ENCODE assay signal across 19 cellular contexts in the genomic region with DNA sequence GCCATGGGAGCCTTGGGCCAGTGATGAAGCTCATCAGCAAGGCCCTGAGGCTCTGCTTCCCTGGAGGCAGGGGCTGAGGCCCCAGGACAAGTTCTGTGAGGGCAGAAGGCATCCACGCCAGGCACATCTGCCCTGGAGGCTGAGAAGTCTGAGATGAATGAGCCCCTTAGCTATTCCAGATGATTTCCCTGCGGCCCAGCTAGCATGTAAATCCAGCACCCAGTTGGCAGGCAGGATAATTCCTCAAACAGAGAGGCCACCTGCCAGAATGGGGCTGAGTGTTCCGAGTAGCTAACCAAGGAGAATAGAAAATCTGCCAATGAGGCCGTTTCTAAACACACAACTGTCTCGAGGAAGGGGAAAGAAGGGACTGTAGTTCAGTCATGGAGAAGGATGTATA.
DNase-seq lines count a peak whose midpoint lies in the region; TF ChIP-seq lines count a peak whose summit lies in the region.
"Had no signal": no experiment of that assay in that cellular context is flagged by ENCODE, and none has a peak within 500 bp of the region (broad histone marks: within the 10 kb centered on the region; RNA-seq: fewer than 3 reads in every experiment).

No MANE protein-coding gene starts in this region.

- no CpG with 5 or more reads among the region's 5 CpGs for WGBS in H9 (ENCODE audit: extremely low coverage, insufficient read length, low lambda C conversion rate)

- H3K4me3 Mint-ChIP-seq in H9: no peak overlapping the region
- H3K4me3 Mint-ChIP-seq: activated CD8-positive, alpha-beta memory T cell treated with anti-CD3 and anti-CD28 coated beads, Interleukin-2, amount 10 ng/mL, durations not matched to agents 7 days and 5 days; stimulated activated naive CD8-positive, alpha-beta T cell treated with anti-CD3 and anti-CD28 coated beads, Interleukin-15, Interleukin-2, amounts not matched to agents 100 ng/mL and 50 ng/mL, for 24 hours had no signal

- no peak overlapping the region for H2AFZ ChIP-seq in H9 (ENCODE audit: low read length)
- H2AFZ ChIP-seq in osteoblast (ENCODE audit: low read length): peak overlapping the region; percentile 8

- H2BK20ac ChIP-seq in H9 (ENCODE audit: low read depth, low read length, poor library complexity, severe bottlenecking): no peak overlapping the region

- peaks cover 0 to 8% of the 10 kb centered on the region in 2 experiments; a peak in 3 of 4 replicates for H3K4me1 Mint-ChIP-seq in H9
- H3K4me1 Mint-ChIP-seq: activated CD8-positive, alpha-beta memory T cell treated with anti-CD3 and anti-CD28 coated beads, Interleukin-2, amount 10 ng/mL, durations not matched to agents 7 days and 5 days had no signal

- H2BK120ac ChIP-seq in H9 (ENCODE audit: low read depth, low read length, poor library complexity, severe bottlenecking): no peak overlapping the region

- H3K36me3 ChIP-seq in SJCRH30 (no peaks in the 10 kb centered on the region), osteoblast (ENCODE audit: insufficient read depth, low read length) (no peaks in the 10 kb centered on the region)
- H3K36me3 ChIP-seq: cardiac muscle cell, pancreas, upper lobe of left lung had no signal

- H3K4ac ChIP-seq in H9 (ENCODE audit: low read depth, low read length): no peak overlapping the region

- H3K4me2 ChIP-seq in H9 (ENCODE audit: insufficient read depth, insufficient read length, low read length) (no peak overlapping the region), osteoblast (ENCODE audit: insufficient read depth, low read length) (no peak overlapping the region)

- H3K27ac Mint-ChIP-seq in H9: no peak overlapping the region
- H3K27ac Mint-ChIP-seq: activated CD8-positive, alpha-beta memory T cell treated with anti-CD3 and anti-CD28 coated beads, Interleukin-2, amount 10 ng/mL, durations not matched to agents 7 days and 5 days; activated T-helper 2 cell treated with anti-CD3 and anti-CD28 coated beads, Interferon-gamma antibody, Interleukin-2, Interleukin-4, amounts not matched to agents 10 μg/mL and 5 μg/mL and 100 μg/mL, durations not matched to agents 14 hours and 24 hours and 36 hours; stimulated activated naive CD8-positive, alpha-beta T cell treated with anti-CD3 and anti-CD28 coated beads, Interleukin-15, Interleukin-2, amounts not matched to agents 100 ng/mL and 50 ng/mL, for 24 hours had no signal

- H3K36me3 Mint-ChIP-seq in H9 (ENCODE audit: insufficient read depth in 1 of 3, low read depth in 3 of 3): no peaks in the 10 kb centered on the region
- H3K36me3 Mint-ChIP-seq: activated CD8-positive, alpha-beta memory T cell treated with anti-CD3 and anti-CD28 coated beads, Interleukin-2, amount 10 ng/mL, durations not matched to agents 7 days and 5 days had no signal

- H2BK15ac ChIP-seq in H9 (ENCODE audit: low read depth, low read length): no peak overlapping the region

- DNase-seq in H9 (peak; percentile 12), SJCRH30 (peak; percentile 13 to 50), globus pallidus (ENCODE audit: low spot score) (peak; percentile 43), osteoblast (ENCODE audit: insufficient read length, low spot score, missing footprints) (no peak), NOMO-1 (lab: John Stamatoyannopoulos, UW; ENCODE audit: unreplicated experiment in 2 of 2) (no peak), NCI-H510A (lab: John Stamatoyannopoulos, UW) (no peak), DMS53 treated with DMSO at 0.1 percent for 48 hours (lab: John Stamatoyannopoulos, UW; ENCODE audit: unreplicated experiment) (no peak), DMS153 treated with DMSO at 0.1 percent for 48 hours (lab: John Stamatoyannopoulos, UW; ENCODE audit: unreplicated experiment) (no peak)
- DNase-seq: activated CD8-positive, alpha-beta memory T cell treated with anti-CD3 and anti-CD28 coated beads, Interleukin-2, amount 10 ng/mL, durations not matched to agents 7 days and 5 days; left ventricle myocardium superior; NCI-H1417 treated with DMSO at 0.1 percent for 48 hours; pancreas; stimulated activated CD4-positive, alpha-beta T cell treated with anti-CD3 and anti-CD28 coated beads, Interleukin-2, amount 100 ng/mL, for 24 hours; SW 1271 had no signal

- no peak overlapping the region for H2BK12ac ChIP-seq in H9 (ENCODE audit: insufficient read length, low read depth, low read length)

- H4K20me1 ChIP-seq in H9 (ENCODE audit: control insufficient read depth, insufficient read depth, insufficient read length): no peaks in the 10 kb centered on the region
- no peaks in the 10 kb centered on the region for H4K20me1 ChIP-seq in osteoblast (ENCODE audit: insufficient read depth, low read length)

- no peak for TF ChIP-seq CTCF in H9 (conservative IDR thresholded peaks at IDR 0.05)
- no peak for TF ChIP-seq CTCF in osteoblast (IDR thresholded peaks at IDR 0.05; ENCODE audit: extremely low read depth, low read depth, low read length)

- H2BK5ac ChIP-seq in H9 (ENCODE audit: insufficient read length, low read length): no peak overlapping the region

- no peak overlapping the region for H4K5ac ChIP-seq in H9 (ENCODE audit: insufficient read length, low read depth, low read length)

- no peaks in the 10 kb centered on the region for H3K79me2 ChIP-seq in H9 (ENCODE audit: insufficient read depth, low read length)
- H3K79me2 ChIP-seq in osteoblast (ENCODE audit: insufficient read depth, low read length): no peaks in the 10 kb centered on the region

- H3K9me3 Mint-ChIP-seq in H9: no peaks in the 10 kb centered on the region
- H3K9me3 Mint-ChIP-seq: activated T-helper 2 cell treated with anti-CD3 and anti-CD28 coated beads, Interferon-gamma antibody, Interleukin-2, Interleukin-4, amounts not matched to agents 10 μg/mL and 5 μg/mL and 100 μg/mL, durations not matched to agents 14 hours and 24 hours and 36 hours; stimulated activated naive CD8-positive, alpha-beta T cell treated with anti-CD3 and anti-CD28 coated beads, Interleukin-15, Interleukin-2, amounts not matched to agents 100 ng/mL and 50 ng/mL, for 24 hours had no signal

- H2AK5ac ChIP-seq in H9 (ENCODE audit: insufficient read length, low read length): no peak overlapping the region

- no peaks in the 10 kb centered on the region for H3K9me3 ChIP-seq in H9 (ENCODE audit: control insufficient read depth, low read depth, low read length)
- no peaks in the 10 kb centered on the region for H3K9me3 ChIP-seq in SJCRH30 (replicated peaks)
- H3K9me3 ChIP-seq in osteoblast (ENCODE audit: low read depth, low read length): no peaks in the 10 kb centered on the region
- H3K9me3 ChIP-seq: pancreas, upper lobe of left lung had no signal

- H3K23ac ChIP-seq in H9 (ENCODE audit: insufficient read length, low read depth, low read length): no peak overlapping the region

- H4K91ac ChIP-seq in H9 (ENCODE audit: insufficient read length, low read depth, low read length): no peak overlapping the region

- no peak overlapping the region for H3K14ac ChIP-seq in H9 (ENCODE audit: insufficient read depth, low read length)

- H3K4me1 ChIP-seq in H9 (ENCODE audit: insufficient read depth, low read length) (no peaks in the 10 kb centered on the region; the same call in 1 of the 2 replicates), SJCRH30 (0 out of 2 replicates have a peak, but pooled peaks cover 2% of the 10 kb centered on the region), osteoblast (ENCODE audit: insufficient read depth, low read length) (peaks cover 9% of the 10 kb centered on the region)
- H3K4me1 ChIP-seq: pancreas, upper lobe of left lung had no signal

- no peaks in the 10 kb centered on the region for H3K79me1 ChIP-seq in H9 (ENCODE audit: insufficient read depth, low read depth, low read length, poor library complexity, severe bottlenecking)

- no peaks in the 10 kb centered on the region for H3K27me3 ChIP-seq in H9 (ENCODE audit: insufficient read depth, low read length)
- no peaks in the 10 kb centered on the region for H3K27me3 ChIP-seq in SJCRH30
- H3K27me3 ChIP-seq in osteoblast (ENCODE audit: insufficient read depth, low read length): no peaks in the 10 kb centered on the region
- H3K27me3 ChIP-seq: cardiac muscle cell, pancreas, upper lobe of left lung had no signal

- H3K9ac ChIP-seq in H9 (ENCODE audit: extremely low read depth, insufficient read length, low read length): no peak overlapping the region

- H3K4me3 ChIP-seq in SJCRH30 (no peak overlapping the region), osteoblast (ENCODE audit: insufficient read depth, low read length) (no peak overlapping the region)
- H3K4me3 ChIP-seq: cardiac muscle cell, pancreas, upper lobe of left lung had no signal

- no peak overlapping the region for H3T11ph ChIP-seq in H9 (ENCODE audit: low read length)

- no peak overlapping the region for H3K18ac ChIP-seq in H9 (ENCODE audit: insufficient read length, low read depth, low read length)

- H3K27me3 Mint-ChIP-seq in H9 (ENCODE audit: low read depth): peaks cover 9% of the 10 kb centered on the region

- H4K8ac ChIP-seq in H9 (replicated peaks; ENCODE audit: insufficient read length, low read depth, low read length): no peak overlapping the region

- H3K56ac ChIP-seq in H9 (ENCODE audit: insufficient read length, low read depth, low read length): no peak overlapping the region

- H3K23me2 ChIP-seq in H9 (ENCODE audit: insufficient read length, low read depth, low read length, poor library complexity, severe bottlenecking): no peaks in the 10 kb centered on the region

- H3K27ac ChIP-seq in H9 (ENCODE audit: insufficient read length, low read depth, low read length): no peak overlapping the region
- no peak overlapping the region for H3K27ac ChIP-seq in SJCRH30
- no peak overlapping the region for H3K27ac ChIP-seq in osteoblast (ENCODE audit: low read depth, low read length)
- H3K27ac ChIP-seq: cardiac muscle cell, pancreas, RWPE1, upper lobe of left lung had no signal

Comparison
In these comparisons a context has a peak if more than half of its experiments do, and no peak if none do; other contexts are left out.
1. DNase-seq: peak in H9 (single experiment), SJCRH30 (2 of 2) and globus pallidus (single experiment); none in osteoblast (single experiment), NOMO-1 (0 of 2), NCI-H510A (single experiment), DMS53 treated with DMSO at 0.1 percent for 48 hours (single experiment) and DMS153 treated with DMSO at 0.1 percent for 48 hours (single experiment).